ENCODE assay signal across 21 cellular contexts in genomic region chr6:44040786-44041185, GRCh38.
DNase-seq lines count a peak whose midpoint lies in the region; ATAC-seq, FAIRE-seq and TF ChIP-seq lines count a peak whose summit lies in the region.
"Had no signal": no experiment of that assay in that cellular context is flagged by ENCODE, and none has a peak within 500 bp of the region (broad histone marks: within the 10 kb centered on the region; RNA-seq: fewer than 3 reads in every experiment).

No MANE protein-coding gene starts in this region.

- no peak overlapping the region for H3K9ac ChIP-seq in H1 (replicated peaks in 1 of 4; ENCODE audit: extremely low read depth in 1 of 4, low read depth in 3 of 4, low read length in 3 of 4)

- H3K79me2 ChIP-seq in H1 (ENCODE audit: control insufficient read depth in 1 of 2, insufficient read depth in 2 of 2, low read length in 2 of 2), result no peaks in the 10 kb centered on the region
- H3K79me2 ChIP-seq: hepatocyte had no signal

- no peaks in the 10 kb centered on the region for H3K9me3 Mint-ChIP-seq in HFFc6
- peaks cover under 1% of the 10 kb centered on the region for H3K9me3 Mint-ChIP-seq in osteocyte (ENCODE audit: unreplicated experiment)
- no peaks in the 10 kb centered on the region for H3K9me3 Mint-ChIP-seq in activated T-helper 17 cell treated with anti-CD3 and anti-CD28 coated beads, Interleukin-2, amount 50 U/mL, for 72 hours
- H3K9me3 Mint-ChIP-seq: H9 had no signal

- no peak overlapping the region for H2BK120ac ChIP-seq in H1 (replicated peaks; ENCODE audit: low read depth, low read length)

- 0 out of 2 replicates have a peak overlapping the region, but pooled peaks have one; percentile 84 for H2BK20ac ChIP-seq in H1 (ENCODE audit: low read length)

- TF ChIP-seq CTCF in A549 (IDR thresholded peaks at IDR 0.05) (no peak), HFFc6 (IDR thresholded peaks at IDR 0.05) (no peak), H1 (IDR thresholded peaks at IDR 0.05; ENCODE audit: control extremely low read depth in 1 of 3, insufficient read depth in 1 of 3, low read depth in 1 of 3, low read length in 3 of 3) (no peak), osteocyte (IDR thresholded peaks at IDR 0.05) (no peak), GM13977 (IDR thresholded peaks at IDR 0.05; ENCODE audit: extremely low read depth, insufficient read depth, missing control alignments) (no peak)

- H3K36me3 ChIP-seq in H1 (ENCODE audit: control insufficient read depth in 2 of 4, insufficient read depth in 4 of 4, low read length in 3 of 4), result no peaks in the 10 kb centered on the region
- H3K36me3 ChIP-seq: stomach, tibial nerve had no signal

- TF ChIP-seq RAD21 in A549 (conservative IDR thresholded peaks at IDR 0.05 in 1 of 2, IDR thresholded peaks at IDR 0.05 in 1 of 2) (no peak), H1 (IDR thresholded peaks at IDR 0.05 in 1 of 2, conservative IDR thresholded peaks at IDR 0.05 in 1 of 2; ENCODE audit: low read depth in 2 of 2, low read length in 2 of 2) (no peak)

- H3K14ac ChIP-seq in H1 (ENCODE audit: insufficient read length), result no peak overlapping the region

- peaks cover 13% of the 10 kb centered on the region for H3K23me2 ChIP-seq in H1 (ENCODE audit: low read depth, low read length)

- no peak overlapping the region for H3K23ac ChIP-seq in H1 (ENCODE audit: insufficient read length)

- peak overlapping the region; percentile 75 for H3K4me2 ChIP-seq in A549
- peak overlapping the region in 1 of 2 experiments; percentile 47; a peak in 1 of 4 replicates for H3K4me2 ChIP-seq in H1 (ENCODE audit: insufficient read depth in 1 of 2, low read depth in 2 of 2, low read length in 2 of 2)

- CTCF ChIA-PET in A549 (lab: Yijun Ruan, JAX) (interaction anchor here (0.7 to 1.5 kb wide), 2 partner anchors 9 to 14 kb away, joined by 3 to 4 read pairs; no protein-coding TSS in a partner anchor), H1 (lab: Charles Lee; ENCODE audit: partially characterized antibody) (interaction anchor here (0.6 to 3.2 kb wide), 9 partner anchors 10 to 128 kb away, joined by 3 to 19 read pairs (median 3); no protein-coding TSS in a partner anchor)

- in situ Hi-C loops in GM13977 (cut with MboI; ENCODE audit: low pct_unique_long_range_greater_than_20kb, low sequenced_read_pairs, unreplicated experiment), result no loop called here

- peaks cover 0 to 3% of the 10 kb centered on the region in 2 experiments for H4K20me1 ChIP-seq in H1 (replicated peaks in 1 of 2; ENCODE audit: control insufficient read depth in 1 of 2, insufficient read depth in 2 of 2, low read length in 2 of 2)

- H3K4me3 ChIP-seq in A549 (no peak overlapping the region), H1 (ENCODE audit: extremely low read depth in 1 of 4, insufficient read depth in 2 of 4, low read depth in 3 of 4, low read length in 4 of 4) (no peak overlapping the region)
- H3K4me3 ChIP-seq: hepatocyte, stomach, tibial nerve had no signal

- H3K4ac ChIP-seq in H1 (replicated peaks; ENCODE audit: insufficient read length, low read depth, low read length), result peak overlapping the region; percentile 6

- H2AFZ ChIP-seq in H1 (ENCODE audit: low read length), result no peak overlapping the region
- H2AFZ ChIP-seq: hepatocyte had no signal

- H4K5ac ChIP-seq in H1 (ENCODE audit: insufficient read length, low read depth, low read length), result no peak overlapping the region

- no peak overlapping the region for H2BK15ac ChIP-seq in H1 (ENCODE audit: low read length)

- peaks cover 48% of the 10 kb centered on the region for H3K4me1 Mint-ChIP-seq in HFFc6 (ENCODE audit: low read depth)
- H3K4me1 Mint-ChIP-seq in osteocyte (ENCODE audit: unreplicated experiment), result peaks cover 35% of the 10 kb centered on the region
- H3K4me1 Mint-ChIP-seq in activated T-helper 17 cell treated with anti-CD3 and anti-CD28 coated beads, Interleukin-2, amount 50 U/mL, for 72 hours, result no peaks in the 10 kb centered on the region

- peaks cover 76% of the 10 kb centered on the region for H3K4me1 ChIP-seq in A549
- peaks cover 9 to 27% (median 15%) of the 10 kb centered on the region in 4 experiments for H3K4me1 ChIP-seq in H1 (replicated peaks in 1 of 4; ENCODE audit: control insufficient read depth in 3 of 4, insufficient read depth in 4 of 4, low read length in 3 of 4)

- 0 out of 2 replicates have a peak overlapping the region, but pooled peaks have one; percentile 71 for H3K18ac ChIP-seq in H1 (ENCODE audit: extremely low read depth, low read length)

- no peak for TF ChIP-seq EP300 in A549 (IDR thresholded peaks at IDR 0.05)
- no peak for TF ChIP-seq EP300 in H1 (IDR thresholded peaks at IDR 0.05; ENCODE audit: borderline replicate concordance in 1 of 2, low read depth in 2 of 2, low read length in 2 of 2)

- FAIRE-seq in A549 (lab: Jason Lieb, UNC) (no peak), H1 (lab: Jason Lieb, UNC) (no peak)
- FAIRE-seq: D721Med had no signal

- no peak overlapping the region for H4K8ac ChIP-seq in H1 (ENCODE audit: extremely low read depth, insufficient read depth, low read length)

- H2BK5ac ChIP-seq in H1 (ENCODE audit: low read depth, low read length), result no peak overlapping the region; the same call in 1 of the 2 replicates

- H3K4me3 Mint-ChIP-seq in HFFc6 (no peak overlapping the region), osteocyte (ENCODE audit: unreplicated experiment) (no peak overlapping the region)
- no peak overlapping the region for H3K4me3 Mint-ChIP-seq in activated T-helper 17 cell treated with anti-CD3 and anti-CD28 coated beads, Interleukin-2, amount 50 U/mL, for 72 hours
- H3K4me3 Mint-ChIP-seq: CD14-positive monocyte, H9 had no signal

- H3K9me3 ChIP-seq in A549, result no peaks in the 10 kb centered on the region
- no peaks in the 10 kb centered on the region for H3K9me3 ChIP-seq in H1 (ENCODE audit: insufficient read depth in 2 of 2, low read depth in 1 of 2, low read length in 1 of 2)
- H3K9me3 ChIP-seq: stomach, tibial nerve had no signal

- H3K36me3 Mint-ChIP-seq in HFFc6 (ENCODE audit: low read depth), result no peaks in the 10 kb centered on the region
- H3K36me3 Mint-ChIP-seq in osteocyte (ENCODE audit: unreplicated experiment), result no peaks in the 10 kb centered on the region
- no peaks in the 10 kb centered on the region for H3K36me3 Mint-ChIP-seq in activated T-helper 17 cell treated with anti-CD3 and anti-CD28 coated beads, Interleukin-2, amount 50 U/mL, for 72 hours (ENCODE audit: low read depth)

- H3K27me3 Mint-ChIP-seq in HFFc6 (ENCODE audit: insufficient read depth) (peaks cover 2% of the 10 kb centered on the region; the same call in 1 of the 2 replicates), osteocyte (ENCODE audit: unreplicated experiment) (no peaks in the 10 kb centered on the region)
- no peaks in the 10 kb centered on the region for H3K27me3 Mint-ChIP-seq in activated T-helper 17 cell treated with anti-CD3 and anti-CD28 coated beads, Interleukin-2, amount 50 U/mL, for 72 hours

- H3K27ac ChIP-seq in A549, result peak overlapping the region; percentile 95 to 98
- H3K27ac ChIP-seq in H1 (ENCODE audit: low read depth, low read length), result no peak overlapping the region

- H4K91ac ChIP-seq in H1 (replicated peaks; ENCODE audit: insufficient read length, low read length), result no peak overlapping the region

- no peak overlapping the region for H2AK5ac ChIP-seq in H1 (ENCODE audit: low read depth, low read length)

- DNase-seq in A549 (ENCODE audit: low read depth in 1 of 2, low spot score in 1 of 2), result no peak
- DNase-seq in HFFc6, result no peak
- no peak for DNase-seq in H1 (ENCODE audit: low read depth in 1 of 2, low spot score in 2 of 2)
- no peak for DNase-seq in osteocyte (ENCODE audit: extremely low spot score, unreplicated experiment)
- no peak for DNase-seq in GM13977 (ENCODE audit: low spot score)
- DNase-seq: activated naive CD4-positive, alpha-beta T cell treated with Interleukin-2 at 50 U/mL for 16 hours; activated T-cell treated with anti-CD3 and anti-CD28 coated beads, Interleukin-2, amount 50 U/mL, for 1 hour; KG1; NCI-H1694; retina; SHP77; stomach had no signal

- peaks cover 3% of the 10 kb centered on the region; the same call in 1 of the 2 replicates for H3K79me1 ChIP-seq in H1 (ENCODE audit: low read depth, low read length)

- H2BK12ac ChIP-seq in H1 (ENCODE audit: low read depth, low read length), result peak overlapping the region; percentile 84; the same call in 1 of the 2 replicates

- peak overlapping the region; percentile 96 for H3K27ac Mint-ChIP-seq in HFFc6
- H3K27ac Mint-ChIP-seq in osteocyte (ENCODE audit: unreplicated experiment), result peak overlapping the region; percentile 59
- no peak overlapping the region for H3K27ac Mint-ChIP-seq in activated T-helper 17 cell treated with anti-CD3 and anti-CD28 coated beads, Interleukin-2, amount 50 U/mL, for 72 hours

- POLR2A ChIA-PET in A549 (lab: Yijun Ruan, JAX) (no interaction called here), H1 (lab: Charles Lee; ENCODE audit: partially characterized antibody) (interaction anchor here (1.0 to 6.3 kb wide), 7 partner anchors 9 to 27 kb away, joined by 3 to 35 read pairs (median 3); no protein-coding TSS in a partner anchor)

- ATAC-seq in A549 (no peak), GM18520 (IDR thresholded peaks at IDR 0.05; ENCODE audit: unreplicated experiment) (no peak), GM19035 (IDR thresholded peaks at IDR 0.05; ENCODE audit: unreplicated experiment) (no peak)
- ATAC-seq in activated T-helper 17 cell treated with anti-CD3 and anti-CD28 coated beads, Interleukin-2, amount 50 U/mL, for 72 hours (replicated peaks), result no peak
- ATAC-seq: activated CD4-positive, CD25-positive, alpha-beta regulatory T cell treated with anti-CD3 and anti-CD28 coated beads, Interleukin-2, amount 50 U/mL, for 24 hours had no signal

- H3K56ac ChIP-seq in H1 (replicated peaks; ENCODE audit: insufficient read length, low read depth, low read length), result no peak overlapping the region

- 100% methylated on average over 2 of the region's 4 CpGs for WGBS in A549 (ENCODE audit: missing lambda C conversion rate)
- WGBS in H1 (ENCODE audit: extremely low coverage in 1 of 2, insufficient coverage in 1 of 2, insufficient read length in 1 of 2, insufficient replicate concordance in 2 of 2, low coverage in 1 of 2, low lambda C conversion rate in 2 of 2, missing lambda C conversion rate in 1 of 2), 2 experiments, result 52 to 100% methylated on average over 1 to 2 of the region's 4 CpGs

- no peak for TF ChIP-seq POLR2A in A549 (IDR thresholded peaks at IDR 0.05; ENCODE audit: low read length)
- no peak for TF ChIP-seq POLR2A in H1 (IDR thresholded peaks at IDR 0.05; ENCODE audit: control extremely low read depth in 1 of 2, low read depth in 2 of 2, low read length in 2 of 2)

- no peaks in the 10 kb centered on the region for H3K27me3 ChIP-seq in H1 (replicated peaks in 1 of 4; ENCODE audit: control insufficient read depth in 3 of 4, extremely low read depth in 1 of 4, insufficient read depth in 3 of 4, low read length in 3 of 4)
- H3K27me3 ChIP-seq: hepatocyte, stomach, tibial nerve had no signal

TF ChIP-seq in A549, 52 proteins besides CTCF, POLR2A, EP300 and RAD21 (continues in another document):
- TF ChIP-seq RNF2 (IDR thresholded peaks at IDR 0.05; ENCODE audit: borderline replicate concordance, low read depth) (no peak), NPAS2 (CRISPR knock-in tag; IDR thresholded peaks at IDR 0.05; ENCODE audit: borderline replicate concordance) (no peak), RFX5 (IDR thresholded peaks at IDR 0.05) (no peak)

TF ChIP-seq in H1, 55 proteins besides CTCF, POLR2A, EP300 and RAD21 (continues in another document):
- TF ChIP-seq TBP (IDR thresholded peaks at IDR 0.05; ENCODE audit: low read depth, low read length) (no peak), SAP30 (IDR thresholded peaks at IDR 0.05; ENCODE audit: insufficient read depth, insufficient replicate concordance, low read length) (no peak)
